Comparison of ENCODE assay signal across 27 cellular contexts in genomic region chr2:3902131-3902530, GRCh38.
"Had no signal": no experiment of that assay in that cellular context is flagged by ENCODE, and none has a peak within 500 bp of the region (broad histone marks: within the 10 kb centered on the region; RNA-seq: fewer than 3 reads in every experiment).

No MANE protein-coding gene starts in this region.

- DNase-seq: activated CD4-positive, alpha-beta memory T cell treated with anti-CD3 and anti-CD28 coated beads, Interleukin-2, amount 10 ng/mL, durations not matched to agents 7 days and 5 days; activated CD4-positive, alpha-beta T cell treated with anti-CD3 and anti-CD28 coated beads for 4 hours; activated CD4-positive, alpha-beta T cell treated with anti-CD3 and anti-CD28 coated beads, Interleukin-2, amount 50 U/mL, for 1 hour; activated CD4-positive, CD25-positive, alpha-beta regulatory T cell treated with anti-CD3 and anti-CD28 coated beads, Interleukin-2, amount 50 U/mL, for 72 hours; activated CD8-positive, alpha-beta memory T cell treated with anti-CD3 and anti-CD28 coated beads for 24 hours; activated CD8-positive, alpha-beta memory T cell treated with anti-CD3 and anti-CD28 coated beads, Interleukin-2, amount 10 ng/mL, durations not matched to agents 7 days and 5 days; activated CD8-positive, alpha-beta memory T cell treated with anti-CD3 and anti-CD28 coated beads, Interleukin-2, amount 50 U/mL, for 48 hours; activated effector memory CD4-positive, alpha-beta T cell treated with Interleukin-2 at 50 U/mL for 16 hours; activated naive CD4-positive, alpha-beta T cell treated with anti-CD3 and anti-CD28 coated beads, Interleukin-2, amount 10 ng/mL, durations not matched to agents 7 days and 5 days; activated naive CD8-positive, alpha-beta T cell treated with anti-CD3 and anti-CD28 coated beads, Interleukin-2, amount 50 U/mL, for 24 hours; activated T-cell treated with anti-CD3 and anti-CD28 coated beads, Interleukin-2, amount 50 U/mL, for 48 hours; aorta; brain microvascular endothelial cell; NCI-H1105; NCI-H1417 treated with DMSO at 0.1 percent for 48 hours; NCI-H187 treated with DMSO at 0.1 percent for 48 hours; NCI-H2081; NCI-H226; NCI-H446 treated with DMSO at 0.1 percent for 48 hours; NCI-H524 treated with DMSO at 0.1 percent for 48 hours; NCI-H748 treated with DMSO at 0.1 percent for 48 hours; NK-92 treated with Interleukin-12 subunit alpha and Interleukin-12 subunit beta, amount 100 ng/mL, for 24 hours; PC-3; Peyer's patch; RPMI8226 had no signal

- ATAC-seq: activated CD8-positive, alpha-beta memory T cell treated with anti-CD3 and anti-CD28 coated beads, Interleukin-2, amount 10 ng/mL, durations not matched to agents 7 days and 5 days; activated naive CD8-positive, alpha-beta T cell treated with anti-CD3 and anti-CD28 coated beads, Interleukin-2, amount 50 U/mL, for 24 hours; PC-3; WTC11 had no signal

- H3K4me3 ChIP-seq: Peyer's patch had no signal

- H3K4me1 ChIP-seq: Peyer's patch had no signal

- H3K27ac ChIP-seq: brain microvascular endothelial cell, KMS-11, Peyer's patch had no signal

- H3K27me3 ChIP-seq: brain microvascular endothelial cell, Peyer's patch had no signal

- H3K36me3 ChIP-seq: brain microvascular endothelial cell, Peyer's patch had no signal
